In the genomic region with DNA sequence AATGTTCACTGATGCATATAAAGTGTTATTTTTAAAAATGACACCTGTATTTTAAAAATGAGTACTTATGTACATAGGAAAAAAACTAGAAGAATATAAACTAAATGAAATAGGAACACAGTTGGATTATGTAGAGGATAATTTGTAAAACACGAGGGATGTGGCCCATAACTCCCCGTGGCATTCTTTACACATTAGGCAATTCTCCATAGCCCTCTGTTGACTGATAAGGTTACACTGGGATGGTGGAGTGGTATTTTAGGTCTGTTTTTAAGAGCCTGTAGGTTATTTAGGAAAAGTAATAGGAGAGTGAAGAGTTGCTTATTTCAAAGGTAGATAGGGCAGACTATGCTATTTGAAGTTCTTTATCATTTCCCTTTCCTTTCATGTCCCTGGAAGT, we compare ENCODE assay signal across 23 cellular contexts. TPM values are rescaled to one million over a fixed set of nuclear protein-coding genes. Genes with fewer than 3 reads are reported as not detected.
A peak's percentile ranks its signal among the peaks of the same experiment; 100 is the strongest.
DNase-seq lines count a peak whose midpoint lies in the region; ATAC-seq and TF ChIP-seq lines count a peak whose summit lies in the region.
"Had no signal": no experiment of that assay in that cellular context is flagged by ENCODE, and none has a peak within 500 bp of the region (broad histone marks: within the 10 kb centered on the region; RNA-seq: fewer than 3 reads in every experiment).

No MANE protein-coding gene starts in this region.

- intact Hi-C loops in IMR-90 (cut with micrococcal nuclease), result no loop called here
- intact Hi-C loops in left cardiac atrium (cut with DNase I), result loop anchor here in 1 of 2 donors (10.0 kb wide), 1 partner anchor 65 kb away; no protein-coding TSS in a partner anchor
- intact Hi-C loops in gastrocnemius medialis (cut with DNase I; ENCODE audit: low total_unique reads), result loop anchor here (2.0 to 5.0 kb wide), 4 partner anchors 139 to 1222 kb away; a partner anchor contains a TSS

- no CpG with 5 or more reads among the region's 2 CpGs for WGBS in IMR-90 (ENCODE audit: extremely low coverage in 2 of 2, insufficient read length in 1 of 2), 2 experiments

- DNase-seq in IMR-90 (peak; percentile 61), brain microvascular endothelial cell (peak; percentile 41), left cardiac atrium (no peak), gastrocnemius medialis (no peak), hippocampal formation (lab: John Stamatoyannopoulos, UW) (no peak), DMS53 (lab: John Stamatoyannopoulos, UW) (no peak)
- DNase-seq: activated CD4-positive, alpha-beta T cell treated with anti-CD3 and anti-CD28 coated beads, Interleukin-2, amount 50 U/mL, for 48 hours; activated effector memory CD4-positive, alpha-beta T cell treated with Interleukin-2 at 50 U/mL for 16 hours; activated naive CD8-positive, alpha-beta T cell treated with anti-CD3 and anti-CD28 coated beads, Interleukin-2, amount 10 ng/mL, durations not matched to agents 7 days and 5 days; GDM1; head of caudate nucleus; Kasumi-1; left lung; NCI-H1092; NCI-H2081 treated with DMSO at 0.1 percent for 48 hours; PC-3; SIG-M5; small intestine; stimulated activated CD4-positive, alpha-beta T cell treated with anti-CD3 and anti-CD28 coated beads, Interleukin-2, amount 100 ng/mL, for 48 hours; stimulated activated naive CD4-positive, alpha-beta T cell treated with Interleukin-2 at 50 U/mL for 16 hours had no signal

- H3K14ac ChIP-seq in IMR-90 (replicated peaks; ENCODE audit: low read depth, low read length), result no peak overlapping the region

- TF ChIP-seq CTCF in IMR-90 (conservative IDR thresholded peaks at IDR 0.05; ENCODE audit: low read depth, low read length) (no peak), brain microvascular endothelial cell (IDR thresholded peaks at IDR 0.05; ENCODE audit: low read depth, low read length, missing control alignments) (no peak), gastrocnemius medialis (IDR thresholded peaks at IDR 0.05 in 4 of 5, conservative IDR thresholded peaks at IDR 0.05 in 1 of 5) (no peak)

- CTCF ChIA-PET in IMR-90 (lab: Yijun Ruan, JAX), result no interaction called here

- H2BK5ac ChIP-seq in IMR-90 (ENCODE audit: low read depth, low read length, poor library complexity, severe bottlenecking), result no peak overlapping the region

- BruUV-seq in IMR-90 (replicated peaks; lab: Mats Ljungman, UMichigan), result no TSS peak

- H3K56ac ChIP-seq in IMR-90 (ENCODE audit: extremely low read depth, insufficient read depth, low read length), result no peak overlapping the region

- H3K4me2 ChIP-seq in IMR-90 (ENCODE audit: low read depth, low read length), result no peak overlapping the region

- H3K4me1 ChIP-seq in IMR-90 (ENCODE audit: control insufficient read depth, insufficient read depth, low read length) (peaks cover 13% of the 10 kb centered on the region), gastrocnemius medialis (peaks cover 41 to 55% of the 10 kb centered on the region in 2 donors)
- H3K4me1 ChIP-seq: left lung had no signal

- no peak overlapping the region for H2BK20ac ChIP-seq in IMR-90 (ENCODE audit: low read depth, low read length)

- no peak overlapping the region for H2BK120ac ChIP-seq in IMR-90 (ENCODE audit: low read depth, low read length)

- no peak overlapping the region for H3K27ac ChIP-seq in IMR-90 (ENCODE audit: insufficient read depth, low read length)
- H3K27ac ChIP-seq in brain microvascular endothelial cell, result no peak overlapping the region
- peak overlapping the region; percentile 80 to 94 (median 88) for H3K27ac ChIP-seq in gastrocnemius medialis
- H3K27ac ChIP-seq: left lung, VCaP had no signal

- no peak overlapping the region for H4K5ac ChIP-seq in IMR-90 (ENCODE audit: low read depth, low read length)

- H3K18ac ChIP-seq in IMR-90 (ENCODE audit: low read depth, low read length), result no peak overlapping the region

- no peak overlapping the region for H3K4ac ChIP-seq in IMR-90 (ENCODE audit: low read depth, low read length)

- H3K27me3 ChIP-seq in IMR-90 (ENCODE audit: control insufficient read depth, insufficient read depth, low read length) (no peaks in the 10 kb centered on the region), brain microvascular endothelial cell (replicated peaks) (no peaks in the 10 kb centered on the region), gastrocnemius medialis (no peaks in the 10 kb centered on the region)
- H3K27me3 ChIP-seq: left lung had no signal

- no peak for TF ChIP-seq RAD21 in IMR-90 (IDR thresholded peaks at IDR 0.05; ENCODE audit: low read length)

- H3K9me1 ChIP-seq in IMR-90 (ENCODE audit: insufficient read depth, low read length), result peaks cover 14% of the 10 kb centered on the region; the same call in 1 of the 2 replicates

- H3K9ac ChIP-seq in IMR-90 (ENCODE audit: low read depth, low read length), result no peak overlapping the region

- H4K8ac ChIP-seq in IMR-90 (ENCODE audit: low read depth in 2 of 2, low read length in 2 of 2), result no peak overlapping the region

- H4K91ac ChIP-seq in IMR-90 (ENCODE audit: insufficient read depth, low read depth, low read length), result no peak overlapping the region

- no peak overlapping the region for H2AFZ ChIP-seq in IMR-90 (replicated peaks; ENCODE audit: low read length, poor library complexity)

- peaks cover 4 to 7% of the 10 kb centered on the region in 2 experiments; a peak in 3 of 4 replicates for H3K79me1 ChIP-seq in IMR-90 (ENCODE audit: low read depth in 1 of 2, low read length in 2 of 2)

- no peak overlapping the region for H2AK9ac ChIP-seq in IMR-90 (replicated peaks; ENCODE audit: low read depth, low read length, poor library complexity)

- POLR2A ChIA-PET in IMR-90 (lab: Charles Lee; ENCODE audit: unreplicated experiment), result no interaction called here

- H2AK5ac ChIP-seq in IMR-90 (ENCODE audit: low read depth, low read length), result no peak overlapping the region

- H2BK15ac ChIP-seq in IMR-90 (ENCODE audit: low read depth, low read length), result no peak overlapping the region

- in situ Hi-C loops in IMR-90 (cut with MboI; ENCODE audit: low sequenced_read_pairs), result loop anchor here (10.0 to 25.0 kb wide), 4 partner anchors 125 to 1392 kb away; no protein-coding TSS in a partner anchor
- in situ Hi-C loops in brain microvascular endothelial cell (cut with HindIII; ENCODE audit: low pct_ligation_motif_present, low sequenced_read_pairs), result no loop called here
- in situ Hi-C loops in gastrocnemius medialis (cut with MboI; ENCODE audit: low sequenced_read_pairs in 4 of 4), result loop anchor here in 3 of 4 donors (10.0 to 25.0 kb wide), 3 partner anchors 135 to 145 kb away; a partner anchor contains a TSS

- dilution Hi-C loops in IMR-90 (cut with HindIII; ENCODE audit: low sequenced_read_pairs, unreplicated experiment), result no loop called here

- TF ChIP-seq POLR2A in IMR-90 (IDR thresholded peaks at IDR 0.05; ENCODE audit: low read depth, low read length), result no peak
- TF ChIP-seq POLR2A in gastrocnemius medialis (IDR thresholded peaks at IDR 0.05), result no peak

- no peaks in the 10 kb centered on the region for H3K9me3 ChIP-seq in IMR-90 (ENCODE audit: control insufficient read depth, insufficient read depth, low read length)
- H3K9me3 ChIP-seq in gastrocnemius medialis, result no peaks in the 10 kb centered on the region
- H3K9me3 ChIP-seq: left lung had no signal

- ATAC-seq in IMR-90 (ENCODE audit: low read depth) (peak; percentile 59), left cardiac atrium (peak; percentile 55 to 63), gastrocnemius medialis (no peak), HG03439 (IDR thresholded peaks at IDR 0.05; ENCODE audit: unreplicated experiment) (no peak), GM21360 (IDR thresholded peaks at IDR 0.05; ENCODE audit: unreplicated experiment) (no peak)
- ATAC-seq: left lung, PC-3 had no signal

- H3K36me3 ChIP-seq in IMR-90 (ENCODE audit: control insufficient read depth, insufficient read depth, low read length) (no peaks in the 10 kb centered on the region), brain microvascular endothelial cell (replicated peaks) (no peaks in the 10 kb centered on the region), gastrocnemius medialis (no peaks in the 10 kb centered on the region)
- H3K36me3 ChIP-seq: left lung had no signal

- H3K23ac ChIP-seq in IMR-90 (ENCODE audit: low read depth, low read length), result no peak overlapping the region

- no peaks in the 10 kb centered on the region for H4K20me1 ChIP-seq in IMR-90 (ENCODE audit: insufficient read depth, low read length)

- H3K4me3 ChIP-seq in IMR-90 (ENCODE audit: insufficient read depth, low read depth, low read length) (no peak overlapping the region), brain microvascular endothelial cell (ENCODE audit: low read depth, low read length) (no peak overlapping the region), gastrocnemius medialis (peak overlapping the region; percentile 44 to 60 (median 54))
- H3K4me3 ChIP-seq: left lung had no signal

TF ChIP-seq in IMR-90, 13 proteins besides CTCF, POLR2A, EP300 and RAD21:
- no peak for TF ChIP-seq MAZ (IDR thresholded peaks at IDR 0.05; ENCODE audit: borderline replicate concordance, low read depth, low read length)
- peak; percentile 45; the same call in 1 of the 2 replicates for TF ChIP-seq CEBPB (IDR thresholded peaks at IDR 0.05; ENCODE audit: low read depth, low read length)
- TF ChIP-seq NFE2L2 (IDR thresholded peaks at IDR 0.05; ENCODE audit: low read depth, low read length), result no peak

RNA-seq across cellular contexts. Expression of a gene that starts 1.8 kb away (rescaled TPM):
- total RNA-seq in IMR-90 (2012; rRNA removed) (2.2 and 4.2 TPM in 2 replicates), left cardiac atrium (10 to 100 TPM; 18.6 to 38.0 TPM), gastrocnemius medialis (100 to 1,000 TPM in 1 of 4 donors, 10 to 100 TPM in 3; 14.5 to 163 (median 28.9) TPM)
- polyA plus RNA-seq in IMR-90 (2012; rRNA removed), result 2.3 and 2.6 TPM in 2 replicates
- polyA plus RNA-seq in IMR-90 (2012; cell fraction: cytosol; rRNA removed), result 0.29 and 0.53 TPM in 2 replicates
- polyA plus RNA-seq in IMR-90 (2012; cell fraction: nucleus; rRNA removed; ENCODE audit: low replicate concordance), result 0.54 and 2.8 TPM in 2 replicates

Comparison
In these comparisons a context has a peak if more than half of its experiments do, and no peak if none do; other contexts are left out.
1. ATAC-seq: peak in IMR-90 (single experiment) and left cardiac atrium (2 of 2); none in gastrocnemius medialis (0 of 2), HG03439 (single experiment) and GM21360 (single experiment).
2. DNase-seq: peak in IMR-90 (single experiment) and brain microvascular endothelial cell (single experiment); none in left cardiac atrium (single experiment), gastrocnemius medialis (0 of 2), hippocampal formation (0 of 2) and DMS53 (single experiment).
3. H3K27ac ChIP-seq: peak in gastrocnemius medialis (4 of 4); none in IMR-90 (single experiment) and brain microvascular endothelial cell (single experiment).
4. H3K4me3 ChIP-seq: peak in gastrocnemius medialis (4 of 4); none in IMR-90 (single experiment) and brain microvascular endothelial cell (single experiment).